ENCODE assay signal across 8 cellular contexts in genomic region chr19:58475714-58476497, GRCh38.
DNase-seq lines count a peak whose midpoint lies in the region; ATAC-seq and TF ChIP-seq lines count a peak whose summit lies in the region.

ZNF446 (plus strand) TSS chr19:58476352; CDS start chr19:58477219, 867 bp downstream.

- DNase-seq in NCI-H69 (lab: John Stamatoyannopoulos, UW): peak; percentile 99
- DNase-seq in activated CD4-positive, alpha-beta T cell treated with anti-CD3 and anti-CD28 coated beads, Interleukin-2, amount 50 U/mL, for 1 hour: peak; percentile 94
- peak; percentile 86 for DNase-seq in dedifferentiated amniotic fluid mesenchymal stem cell (ENCODE audit: extremely low spot score)
- DNase-seq in left kidney (ENCODE audit: low read depth, low spot score): peak; percentile 99
- peak; percentile 96 for DNase-seq in stimulated activated CD4-positive, alpha-beta T cell treated with anti-CD3 and anti-CD28 coated beads, Interleukin-1b, Interleukin-23, amount 100 ng/mL, for 48 hours

- ATAC-seq in GM19372 (IDR thresholded peaks at IDR 0.05; ENCODE audit: low read depth, unreplicated experiment): peak; percentile 81
- ATAC-seq in HG03521 (IDR thresholded peaks at IDR 0.05; ENCODE audit: unreplicated experiment): peak; percentile 76

- H3K27ac ChIP-seq in C4-2B: peak within 1 kb of the TSS; percentile 89

- TF ChIP-seq CTCF in C4-2B (conservative IDR thresholded peaks at IDR 0.05): no peak

Comparison
In these comparisons a context has a peak if more than half of its experiments do, and no peak if none do; other contexts are left out.
1. Peak in every context shown above with its lines: DNase-seq, ATAC-seq and H3K27ac ChIP-seq.